In the genomic region with DNA sequence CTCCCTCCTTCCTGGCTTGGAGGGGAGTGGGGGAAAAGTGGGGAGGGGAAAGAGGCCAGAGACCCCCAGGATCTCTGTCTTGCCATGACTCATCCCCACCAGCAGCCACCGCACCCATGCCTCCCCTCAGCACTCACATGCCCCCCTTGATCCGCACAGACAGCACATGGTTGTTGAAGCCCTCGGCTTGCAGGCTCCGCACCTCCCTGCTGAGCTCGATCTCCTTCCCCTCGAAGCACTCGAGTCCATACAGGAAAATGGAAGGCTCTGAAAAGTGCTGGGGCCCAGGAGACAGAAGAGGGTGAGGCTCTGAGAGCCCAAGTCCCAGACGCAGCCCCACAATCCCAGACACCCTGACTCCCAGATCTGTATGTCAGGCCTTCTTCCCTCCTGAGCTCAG, we compare ENCODE assay signal across 1 cellular context.
TF ChIP-seq lines count a peak whose summit lies in the region.

No MANE protein-coding gene starts in this region.

TF ChIP-seq in GM23338, 12 proteins besides CTCF, POLR2A, EP300 and RAD21:
- TF ChIP-seq POLR2AphosphoS5 (IDR thresholded peaks at IDR 0.05; ENCODE audit: low read depth) (no peak), EZH2phosphoT487 (IDR thresholded peaks at IDR 0.05; ENCODE audit: unreplicated experiment) (no peak), ZNF462 (CRISPR knock-in tag; IDR thresholded peaks at IDR 0.05) (no peak), ZNF114 (CRISPR knock-in tag; IDR thresholded peaks at IDR 0.05) (no peak), STAT1 (IDR thresholded peaks at IDR 0.05; ENCODE audit: unreplicated experiment) (no peak), JUNB (IDR thresholded peaks at IDR 0.05; ENCODE audit: unreplicated experiment) (no peak), NANOG (IDR thresholded peaks at IDR 0.05; ENCODE audit: borderline replicate concordance) (no peak)
- TF ChIP-seq, protein P1, sequence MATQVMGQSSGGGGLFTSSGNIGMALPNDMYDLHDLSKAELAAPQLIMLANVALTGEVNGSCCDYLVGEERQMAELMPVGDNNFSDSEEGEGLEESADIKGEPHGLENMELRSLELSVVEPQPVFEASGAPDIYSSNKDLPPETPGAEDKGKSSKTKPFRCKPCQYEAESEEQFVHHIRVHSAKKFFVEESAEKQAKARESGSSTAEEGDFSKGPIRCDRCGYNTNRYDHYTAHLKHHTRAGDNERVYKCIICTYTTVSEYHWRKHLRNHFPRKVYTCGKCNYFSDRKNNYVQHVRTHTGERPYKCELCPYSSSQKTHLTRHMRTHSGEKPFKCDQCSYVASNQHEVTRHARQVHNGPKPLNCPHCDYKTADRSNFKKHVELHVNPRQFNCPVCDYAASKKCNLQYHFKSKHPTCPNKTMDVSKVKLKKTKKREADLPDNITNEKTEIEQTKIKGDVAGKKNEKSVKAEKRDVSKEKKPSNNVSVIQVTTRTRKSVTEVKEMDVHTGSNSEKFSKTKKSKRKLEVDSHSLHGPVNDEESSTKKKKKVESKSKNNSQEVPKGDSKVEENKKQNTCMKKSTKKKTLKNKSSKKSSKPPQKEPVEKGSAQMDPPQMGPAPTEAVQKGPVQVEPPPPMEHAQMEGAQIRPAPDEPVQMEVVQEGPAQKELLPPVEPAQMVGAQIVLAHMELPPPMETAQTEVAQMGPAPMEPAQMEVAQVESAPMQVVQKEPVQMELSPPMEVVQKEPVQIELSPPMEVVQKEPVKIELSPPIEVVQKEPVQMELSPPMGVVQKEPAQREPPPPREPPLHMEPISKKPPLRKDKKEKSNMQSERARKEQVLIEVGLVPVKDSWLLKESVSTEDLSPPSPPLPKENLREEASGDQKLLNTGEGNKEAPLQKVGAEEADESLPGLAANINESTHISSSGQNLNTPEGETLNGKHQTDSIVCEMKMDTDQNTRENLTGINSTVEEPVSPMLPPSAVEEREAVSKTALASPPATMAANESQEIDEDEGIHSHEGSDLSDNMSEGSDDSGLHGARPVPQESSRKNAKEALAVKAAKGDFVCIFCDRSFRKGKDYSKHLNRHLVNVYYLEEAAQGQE (IDR thresholded peaks at IDR 0.05; ENCODE audit: unreplicated experiment), result no peak
- TF ChIP-seq, protein P2, sequence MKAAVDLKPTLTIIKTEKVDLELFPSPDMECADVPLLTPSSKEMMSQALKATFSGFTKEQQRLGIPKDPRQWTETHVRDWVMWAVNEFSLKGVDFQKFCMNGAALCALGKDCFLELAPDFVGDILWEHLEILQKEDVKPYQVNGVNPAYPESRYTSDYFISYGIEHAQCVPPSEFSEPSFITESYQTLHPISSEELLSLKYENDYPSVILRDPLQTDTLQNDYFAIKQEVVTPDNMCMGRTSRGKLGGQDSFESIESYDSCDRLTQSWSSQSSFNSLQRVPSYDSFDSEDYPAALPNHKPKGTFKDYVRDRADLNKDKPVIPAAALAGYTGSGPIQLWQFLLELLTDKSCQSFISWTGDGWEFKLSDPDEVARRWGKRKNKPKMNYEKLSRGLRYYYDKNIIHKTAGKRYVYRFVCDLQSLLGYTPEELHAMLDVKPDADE (IDR thresholded peaks at IDR 0.05), result no peak
